ENCODE assay signal across 1 cellular context in genomic region chr7:91880413-91881241, GRCh38.
TF ChIP-seq lines count a peak whose summit lies in the region.

Gene MTERF1, minus strand, starts transcription at chr7:91880702. Its CDS starts 619 bp downstream, at chr7:91880083.

TF ChIP-seq in HEK293, 187 proteins besides CTCF, POLR2A, EP300 and RAD21 (continued from another document and continues in another):
- TF ChIP-seq BCL11A (tag by site-specific recombination; IDR thresholded peaks at IDR 0.05; ENCODE audit: low read depth): 0 out of 2 replicates have a peak, but pooled peaks have one; percentile 21
- no peak for TF ChIP-seq ZNF248 (tag by site-specific recombination; IDR thresholded peaks at IDR 0.05)
- no peak for TF ChIP-seq ZNF132 (tag by site-specific recombination; IDR thresholded peaks at IDR 0.05; ENCODE audit: borderline replicate concordance)
- no peak for TF ChIP-seq ZNF16 (tag by site-specific recombination; IDR thresholded peaks at IDR 0.05; ENCODE audit: low read depth)
- TF ChIP-seq GLIS1 (tag by site-specific recombination; IDR thresholded peaks at IDR 0.05): peak; percentile 63
- peak; percentile 74; the same call in 1 of the 2 replicates for TF ChIP-seq KLF8 (tag by site-specific recombination; IDR thresholded peaks at IDR 0.05)
- TF ChIP-seq ZNF76 (tag by site-specific recombination; IDR thresholded peaks at IDR 0.05; ENCODE audit: borderline replicate concordance, low read depth): 0 out of 2 replicates have a peak, but pooled peaks have one; percentile 35
- TF ChIP-seq GLI4 (tag by site-specific recombination; IDR thresholded peaks at IDR 0.05): no peak; the same call in 1 of the 2 replicates
- TF ChIP-seq ZNF580 (tag by site-specific recombination; IDR thresholded peaks at IDR 0.05): peak; percentile 36; the same call in 1 of the 2 replicates
- no peak for TF ChIP-seq ZNF155 (tag by site-specific recombination; IDR thresholded peaks at IDR 0.05)
- TF ChIP-seq, protein P1, sequence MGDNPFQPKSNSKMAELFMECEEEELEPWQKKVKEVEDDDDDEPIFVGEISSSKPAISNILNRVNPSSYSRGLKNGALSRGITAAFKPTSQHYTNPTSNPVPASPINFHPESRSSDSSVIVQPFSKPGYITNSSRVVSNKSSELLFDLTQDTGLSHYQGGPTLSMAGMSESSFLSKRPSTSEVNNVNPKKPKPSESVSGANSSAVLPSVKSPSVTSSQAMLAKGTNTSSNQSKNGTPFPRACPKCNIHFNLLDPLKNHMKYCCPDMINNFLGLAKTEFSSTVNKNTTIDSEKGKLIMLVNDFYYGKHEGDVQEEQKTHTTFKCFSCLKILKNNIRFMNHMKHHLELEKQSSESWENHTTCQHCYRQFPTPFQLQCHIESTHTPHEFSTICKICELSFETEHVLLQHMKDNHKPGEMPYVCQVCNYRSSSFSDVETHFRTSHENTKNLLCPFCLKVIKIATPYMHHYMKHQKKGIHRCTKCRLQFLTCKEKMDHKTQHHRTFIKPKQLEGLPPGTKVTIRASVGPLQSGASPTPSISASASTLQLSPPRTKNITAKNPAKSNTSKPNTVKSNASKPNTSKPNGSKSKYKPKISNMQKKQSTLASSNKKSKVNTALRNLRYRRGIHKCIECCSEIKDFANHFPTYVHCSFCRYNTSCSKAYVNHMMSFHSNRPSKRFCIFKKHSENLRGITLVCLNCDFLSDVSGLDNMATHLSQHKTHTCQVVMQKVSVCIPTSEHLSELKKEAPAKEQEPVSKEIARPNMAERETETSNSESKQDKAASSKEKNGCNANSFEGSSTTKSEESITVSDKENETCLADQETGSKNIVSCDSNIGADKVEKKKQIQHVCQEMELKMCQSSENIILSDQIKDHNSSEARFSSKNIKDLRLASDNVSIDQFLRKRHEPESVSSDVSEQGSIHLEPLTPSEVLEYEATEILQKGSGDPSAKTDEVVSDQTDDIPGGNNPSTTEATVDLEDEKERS (tag by site-specific recombination; IDR thresholded peaks at IDR 0.05): no peak
- TF ChIP-seq ZFP3 (tag by site-specific recombination; IDR thresholded peaks at IDR 0.05; ENCODE audit: low read depth): no peak
- no peak for TF ChIP-seq PRDM10 (tag by site-specific recombination; IDR thresholded peaks at IDR 0.05)
- TF ChIP-seq KLF16 (tag by site-specific recombination; IDR thresholded peaks at IDR 0.05): no peak
- TF ChIP-seq, protein P2, sequence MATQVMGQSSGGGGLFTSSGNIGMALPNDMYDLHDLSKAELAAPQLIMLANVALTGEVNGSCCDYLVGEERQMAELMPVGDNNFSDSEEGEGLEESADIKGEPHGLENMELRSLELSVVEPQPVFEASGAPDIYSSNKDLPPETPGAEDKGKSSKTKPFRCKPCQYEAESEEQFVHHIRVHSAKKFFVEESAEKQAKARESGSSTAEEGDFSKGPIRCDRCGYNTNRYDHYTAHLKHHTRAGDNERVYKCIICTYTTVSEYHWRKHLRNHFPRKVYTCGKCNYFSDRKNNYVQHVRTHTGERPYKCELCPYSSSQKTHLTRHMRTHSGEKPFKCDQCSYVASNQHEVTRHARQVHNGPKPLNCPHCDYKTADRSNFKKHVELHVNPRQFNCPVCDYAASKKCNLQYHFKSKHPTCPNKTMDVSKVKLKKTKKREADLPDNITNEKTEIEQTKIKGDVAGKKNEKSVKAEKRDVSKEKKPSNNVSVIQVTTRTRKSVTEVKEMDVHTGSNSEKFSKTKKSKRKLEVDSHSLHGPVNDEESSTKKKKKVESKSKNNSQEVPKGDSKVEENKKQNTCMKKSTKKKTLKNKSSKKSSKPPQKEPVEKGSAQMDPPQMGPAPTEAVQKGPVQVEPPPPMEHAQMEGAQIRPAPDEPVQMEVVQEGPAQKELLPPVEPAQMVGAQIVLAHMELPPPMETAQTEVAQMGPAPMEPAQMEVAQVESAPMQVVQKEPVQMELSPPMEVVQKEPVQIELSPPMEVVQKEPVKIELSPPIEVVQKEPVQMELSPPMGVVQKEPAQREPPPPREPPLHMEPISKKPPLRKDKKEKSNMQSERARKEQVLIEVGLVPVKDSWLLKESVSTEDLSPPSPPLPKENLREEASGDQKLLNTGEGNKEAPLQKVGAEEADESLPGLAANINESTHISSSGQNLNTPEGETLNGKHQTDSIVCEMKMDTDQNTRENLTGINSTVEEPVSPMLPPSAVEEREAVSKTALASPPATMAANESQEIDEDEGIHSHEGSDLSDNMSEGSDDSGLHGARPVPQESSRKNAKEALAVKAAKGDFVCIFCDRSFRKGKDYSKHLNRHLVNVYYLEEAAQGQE (tag by site-specific recombination; IDR thresholded peaks at IDR 0.05): no peak
- 0 out of 2 replicates have a peak, but pooled peaks have one; percentile 49 for TF ChIP-seq ZFP69B (tag by site-specific recombination; IDR thresholded peaks at IDR 0.05)
- TF ChIP-seq ZBTB17 (tag by site-specific recombination; IDR thresholded peaks at IDR 0.05): peak; percentile 70
- no peak for TF ChIP-seq MYNN (tag by site-specific recombination; IDR thresholded peaks at IDR 0.05; ENCODE audit: borderline replicate concordance)
- no peak for TF ChIP-seq ZNF529 (tag by site-specific recombination; IDR thresholded peaks at IDR 0.05; ENCODE audit: insufficient replicate concordance)
- TF ChIP-seq ZNF211 (tag by site-specific recombination; IDR thresholded peaks at IDR 0.05; ENCODE audit: low read depth): no peak
- TF ChIP-seq ZNF433 (tag by site-specific recombination; IDR thresholded peaks at IDR 0.05; ENCODE audit: low read depth): no peak
- no peak for TF ChIP-seq ZNF585B (tag by site-specific recombination; IDR thresholded peaks at IDR 0.05)
- no peak for TF ChIP-seq ZNF174 (tag by site-specific recombination; IDR thresholded peaks at IDR 0.05)
- TF ChIP-seq ZFHX2 (tag by site-specific recombination; conservative IDR thresholded peaks at IDR 0.05): no peak
- TF ChIP-seq ZNF791 (tag by site-specific recombination; IDR thresholded peaks at IDR 0.05): no peak
- TF ChIP-seq ZBTB48 (tag by site-specific recombination; IDR thresholded peaks at IDR 0.05): peak; percentile 85
- TF ChIP-seq ZFP37 (tag by site-specific recombination; IDR thresholded peaks at IDR 0.05): no peak
- TF ChIP-seq ZNF214 (tag by site-specific recombination; IDR thresholded peaks at IDR 0.05; ENCODE audit: borderline replicate concordance): no peak
- TF ChIP-seq KLF7 (tag by site-specific recombination; IDR thresholded peaks at IDR 0.05; ENCODE audit: borderline replicate concordance): no peak
- 0 out of 2 replicates have a peak, but pooled peaks have one; percentile 25 for TF ChIP-seq INSM2 (tag by site-specific recombination; IDR thresholded peaks at IDR 0.05)
- TF ChIP-seq ZNF280C (tag by site-specific recombination; IDR thresholded peaks at IDR 0.05): no peak
- TF ChIP-seq SP3 (tag by site-specific recombination; IDR thresholded peaks at IDR 0.05): 0 out of 2 replicates have a peak, but pooled peaks have one; percentile 34
- TF ChIP-seq BCL11B (tag by site-specific recombination; IDR thresholded peaks at IDR 0.05; ENCODE audit: low read depth): no peak
- TF ChIP-seq ZNF843 (tag by site-specific recombination; IDR thresholded peaks at IDR 0.05): peak; percentile 53; the same call in 1 of the 2 replicates
- TF ChIP-seq ZNF571 (tag by site-specific recombination; IDR thresholded peaks at IDR 0.05): no peak
- no peak for TF ChIP-seq ZNF266 (tag by site-specific recombination; IDR thresholded peaks at IDR 0.05; ENCODE audit: low read depth)
- TF ChIP-seq ZNF184 (tag by site-specific recombination; IDR thresholded peaks at IDR 0.05): 0 out of 2 replicates have a peak, but pooled peaks have one; percentile 11
- no peak for TF ChIP-seq HIC1 (tag by site-specific recombination; IDR thresholded peaks at IDR 0.05)
